In the genomic region with DNA sequence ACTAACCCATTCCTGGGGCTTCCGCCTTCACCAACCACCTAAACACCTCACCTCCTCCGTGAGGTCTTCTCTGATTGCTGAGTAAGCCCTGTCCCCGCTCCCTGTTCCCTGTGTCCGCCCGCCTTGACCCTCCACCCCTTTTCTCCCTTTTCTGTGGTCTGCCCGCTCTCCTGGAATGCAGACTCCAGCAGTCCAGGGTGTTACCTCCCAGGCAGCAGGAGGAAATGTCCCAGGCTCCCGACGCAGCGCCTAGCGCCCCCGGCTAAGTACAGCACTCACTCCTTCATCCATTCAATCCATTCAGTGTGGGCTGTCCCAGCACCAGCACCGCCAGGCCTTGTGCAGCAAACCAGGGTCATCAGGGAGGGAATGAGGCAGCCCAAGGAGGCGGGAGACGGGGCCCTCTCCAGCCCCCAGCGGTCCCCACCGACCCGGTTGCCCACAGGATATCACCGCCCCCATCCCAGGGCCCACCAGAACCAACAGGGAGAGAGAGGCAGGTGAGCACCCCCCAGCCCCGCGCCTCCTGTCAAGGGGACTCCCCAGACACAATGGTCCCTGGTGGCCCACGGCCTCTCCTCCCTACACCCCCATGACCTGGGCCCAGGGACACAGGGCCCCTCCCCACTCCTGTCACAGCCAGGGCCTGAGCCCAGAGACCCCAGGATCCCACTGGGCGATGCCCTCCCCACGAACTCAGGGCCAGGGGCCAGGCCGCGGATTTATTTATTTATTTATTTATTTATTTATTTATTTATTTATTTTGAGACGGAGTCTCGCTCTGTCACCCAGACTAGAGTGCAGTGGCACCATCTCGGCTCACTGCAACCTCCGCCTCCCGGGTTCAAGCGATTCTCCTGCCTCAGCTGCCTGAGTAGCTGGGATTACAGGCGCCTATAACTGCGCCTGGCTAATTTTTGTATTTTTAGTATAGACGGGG, we compare ENCODE assay signal across 1 cellular context.
TF ChIP-seq lines count a peak whose summit lies in the region.

No MANE protein-coding gene starts in this region.

TF ChIP-seq in HepG2, 621 proteins besides CTCF, POLR2A, EP300 and RAD21:
- TF ChIP-seq ZNF253 (CRISPR knock-in tag; IDR thresholded peaks at IDR 0.05; ENCODE audit: borderline replicate concordance), result no peak
- no peak for TF ChIP-seq ZNF232 (CRISPR knock-in tag; IDR thresholded peaks at IDR 0.05; ENCODE audit: borderline replicate concordance)
- TF ChIP-seq ZNF234 (CRISPR knock-in tag; conservative IDR thresholded peaks at IDR 0.05), result no peak
- no peak for TF ChIP-seq HNRNPK (IDR thresholded peaks at IDR 0.05; ENCODE audit: low read depth, low read length, poor library complexity, severe bottlenecking)
- no peak for TF ChIP-seq ZNF333 (CRISPR knock-in tag; IDR thresholded peaks at IDR 0.05; ENCODE audit: borderline replicate concordance)
- TF ChIP-seq ZSCAN9 (CRISPR knock-in tag; IDR thresholded peaks at IDR 0.05; ENCODE audit: borderline replicate concordance), result no peak
- TF ChIP-seq ELF1 (CRISPR knock-in tag; IDR thresholded peaks at IDR 0.05), result no peak
- TF ChIP-seq, protein P1, sequence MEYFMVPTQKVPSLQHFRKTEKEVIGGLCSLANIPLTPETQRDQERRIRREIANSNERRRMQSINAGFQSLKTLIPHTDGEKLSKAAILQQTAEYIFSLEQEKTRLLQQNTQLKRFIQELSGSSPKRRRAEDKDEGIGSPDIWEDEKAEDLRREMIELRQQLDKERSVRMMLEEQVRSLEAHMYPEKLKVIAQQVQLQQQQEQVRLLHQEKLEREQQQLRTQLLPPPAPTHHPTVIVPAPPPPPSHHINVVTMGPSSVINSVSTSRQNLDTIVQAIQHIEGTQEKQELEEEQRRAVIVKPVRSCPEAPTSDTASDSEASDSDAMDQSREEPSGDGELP (IDR thresholded peaks at IDR 0.05; ENCODE audit: borderline replicate concordance, low read depth), result no peak
- no peak for TF ChIP-seq STAT5B (CRISPR knock-in tag; IDR thresholded peaks at IDR 0.05)
- TF ChIP-seq ZSCAN22 (CRISPR knock-in tag; IDR thresholded peaks at IDR 0.05), result no peak
- no peak for TF ChIP-seq MIXL1 (CRISPR knock-in tag; IDR thresholded peaks at IDR 0.05)
- no peak for TF ChIP-seq ZSCAN31 (CRISPR knock-in tag; IDR thresholded peaks at IDR 0.05; ENCODE audit: low read depth)
- TF ChIP-seq ZMYM2 (CRISPR knock-in tag; IDR thresholded peaks at IDR 0.05), result no peak
